In genomic region chr16:69311115-69311532, GRCh38 we compare ENCODE assay signal across 8 cellular contexts. TPM values are rescaled to one million over a fixed set of nuclear protein-coding genes. Genes with fewer than 3 reads are reported as not detected.
A peak's percentile ranks its signal among the peaks of the same experiment; 100 is the strongest.
DNase-seq lines count a peak whose midpoint lies in the region; ATAC-seq and TF ChIP-seq lines count a peak whose summit lies in the region.

Gene VPS4A, plus strand, starts transcription at chr16:69311350. Its CDS starts 162 bp downstream, at chr16:69311512.

- peaks cover 7% of the 10 kb centered on the region for H3K36me3 Mint-ChIP-seq in activated T-cell treated with anti-CD3 and anti-CD28 coated beads, Interleukin-2, amount 50 U/mL, for 4 hours (ENCODE audit: insufficient read depth)

- H3K4me3 Mint-ChIP-seq in activated T-cell treated with anti-CD3 and anti-CD28 coated beads, Interleukin-2, amount 50 U/mL, for 4 hours: peak within 1 kb of the TSS; percentile 100

- ATAC-seq in GM21723 (IDR thresholded peaks at IDR 0.05; ENCODE audit: unreplicated experiment) (peak; percentile 93), esophagus mucosa (peak; percentile 99)
- peak; percentile 97 to 98 for ATAC-seq in activated T-cell treated with anti-CD3 and anti-CD28 coated beads, Interleukin-2, amount 50 U/mL, for 4 hours

- peak; percentile 80 for DNase-seq in DMS79 treated with DMSO at 0.1 percent for 48 hours (lab: John Stamatoyannopoulos, UW)
- peak; percentile 92 for DNase-seq in KG1 (lab: John Stamatoyannopoulos, UW)
- DNase-seq in activated T-cell treated with anti-CD3 and anti-CD28 coated beads, Interleukin-2, amount 50 U/mL, for 4 hours: peak; percentile 98
- peak; percentile 95 for DNase-seq in myocyte (ENCODE audit: low read depth)
- peak; percentile 91 to 95 for DNase-seq in stimulated activated CD8-positive, alpha-beta memory T cell treated with anti-CD3 and anti-CD28 coated beads, Interleukin-7, amount 100 ng/mL, for 48 hours (ENCODE audit: extremely low read depth in 1 of 2, low read depth in 1 of 2)

- no peaks in the 10 kb centered on the region for H3K27me3 Mint-ChIP-seq in activated T-cell treated with anti-CD3 and anti-CD28 coated beads, Interleukin-2, amount 50 U/mL, for 4 hours (ENCODE audit: low read depth)

- H3K9me3 Mint-ChIP-seq in activated T-cell treated with anti-CD3 and anti-CD28 coated beads, Interleukin-2, amount 50 U/mL, for 4 hours: no peaks in the 10 kb centered on the region

- peaks cover 30% of the 10 kb centered on the region for H3K4me1 Mint-ChIP-seq in activated T-cell treated with anti-CD3 and anti-CD28 coated beads, Interleukin-2, amount 50 U/mL, for 4 hours (ENCODE audit: low read depth)

TF ChIP-seq in PFSK-1, 5 proteins besides CTCF, POLR2A, EP300 and RAD21:
- TF ChIP-seq FOXP2 (optimal IDR thresholded peaks at IDR 0.05; ENCODE audit: borderline replicate concordance, extremely low read depth, extremely low read length, insufficient read depth) (peak; percentile 98), POLR2AphosphoS5 (IDR thresholded peaks at IDR 0.05; ENCODE audit: low read depth, low read length) (peak; percentile 58; the same call in 1 of the 2 replicates), TAF1 (IDR thresholded peaks at IDR 0.05; ENCODE audit: borderline replicate concordance, insufficient read depth, low read length) (peak; percentile 78), SIN3A (IDR thresholded peaks at IDR 0.05; ENCODE audit: borderline replicate concordance, insufficient read depth, low read length) (no peak)
- TF ChIP-seq, protein P1, sequence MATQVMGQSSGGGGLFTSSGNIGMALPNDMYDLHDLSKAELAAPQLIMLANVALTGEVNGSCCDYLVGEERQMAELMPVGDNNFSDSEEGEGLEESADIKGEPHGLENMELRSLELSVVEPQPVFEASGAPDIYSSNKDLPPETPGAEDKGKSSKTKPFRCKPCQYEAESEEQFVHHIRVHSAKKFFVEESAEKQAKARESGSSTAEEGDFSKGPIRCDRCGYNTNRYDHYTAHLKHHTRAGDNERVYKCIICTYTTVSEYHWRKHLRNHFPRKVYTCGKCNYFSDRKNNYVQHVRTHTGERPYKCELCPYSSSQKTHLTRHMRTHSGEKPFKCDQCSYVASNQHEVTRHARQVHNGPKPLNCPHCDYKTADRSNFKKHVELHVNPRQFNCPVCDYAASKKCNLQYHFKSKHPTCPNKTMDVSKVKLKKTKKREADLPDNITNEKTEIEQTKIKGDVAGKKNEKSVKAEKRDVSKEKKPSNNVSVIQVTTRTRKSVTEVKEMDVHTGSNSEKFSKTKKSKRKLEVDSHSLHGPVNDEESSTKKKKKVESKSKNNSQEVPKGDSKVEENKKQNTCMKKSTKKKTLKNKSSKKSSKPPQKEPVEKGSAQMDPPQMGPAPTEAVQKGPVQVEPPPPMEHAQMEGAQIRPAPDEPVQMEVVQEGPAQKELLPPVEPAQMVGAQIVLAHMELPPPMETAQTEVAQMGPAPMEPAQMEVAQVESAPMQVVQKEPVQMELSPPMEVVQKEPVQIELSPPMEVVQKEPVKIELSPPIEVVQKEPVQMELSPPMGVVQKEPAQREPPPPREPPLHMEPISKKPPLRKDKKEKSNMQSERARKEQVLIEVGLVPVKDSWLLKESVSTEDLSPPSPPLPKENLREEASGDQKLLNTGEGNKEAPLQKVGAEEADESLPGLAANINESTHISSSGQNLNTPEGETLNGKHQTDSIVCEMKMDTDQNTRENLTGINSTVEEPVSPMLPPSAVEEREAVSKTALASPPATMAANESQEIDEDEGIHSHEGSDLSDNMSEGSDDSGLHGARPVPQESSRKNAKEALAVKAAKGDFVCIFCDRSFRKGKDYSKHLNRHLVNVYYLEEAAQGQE (IDR thresholded peaks at IDR 0.05; ENCODE audit: insufficient read depth in 1 of 2, low read depth in 2 of 2, low read length in 2 of 2): no peak

RNA-seq across cellular contexts. Expression of gene VPS4A, which starts in this region (rescaled TPM):
- polyA plus RNA-seq in PFSK-1 (2012; ENCODE audit: insufficient read length, low read depth): 35.5 TPM
- total RNA-seq in activated T-cell treated with anti-CD3 and anti-CD28 coated beads, Interleukin-2, amount 50 U/mL, for 4 hours: 10 to 100 TPM; 41.5 to 45.8 (median 44.1) TPM
- total RNA-seq in esophagus mucosa (21.0 TPM), myocyte (32.8 and 33.7 TPM in 2 replicates)
- polyA plus RNA-seq in myocyte (2012): 47.4 TPM

Comparison
In these comparisons a context has a peak if more than half of its experiments do, and no peak if none do; other contexts are left out.
1. Peak in every context shown above with its lines: DNase-seq and ATAC-seq.